Comparison of ENCODE assay signal across 25 cellular contexts in the genomic region with DNA sequence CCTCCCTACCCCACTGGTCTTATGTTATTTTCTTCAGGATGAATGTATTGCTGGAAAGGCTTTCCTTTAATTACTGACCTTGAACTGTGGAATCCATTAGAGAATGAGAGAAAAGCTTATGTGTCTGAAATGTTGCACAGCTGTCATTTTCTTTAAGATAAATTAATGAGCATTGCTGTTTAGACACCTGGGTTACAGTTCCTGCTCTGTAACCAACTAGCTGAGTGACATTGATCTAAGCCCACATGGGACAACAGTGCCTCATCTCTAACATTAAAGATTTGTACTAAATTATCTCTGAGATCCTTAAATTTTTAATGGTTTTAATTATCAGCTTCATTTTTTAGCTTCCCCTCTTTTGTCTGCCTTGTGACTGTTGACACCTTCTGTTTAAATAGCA.
"Had no signal": no experiment of that assay in that cellular context is flagged by ENCODE, and none has a peak within 500 bp of the region (broad histone marks: within the 10 kb centered on the region; RNA-seq: fewer than 3 reads in every experiment).

No MANE protein-coding gene starts in this region.

- H3K27ac ChIP-seq: esophagus muscularis mucosa, foreskin keratinocyte, gastroesophageal sphincter, heart right ventricle, left lung, neural progenitor cell, prostate gland, right atrium auricular region, stomach, thyroid gland had no signal

- H3K9me3 ChIP-seq: esophagus muscularis mucosa, gastroesophageal sphincter, prostate gland, right atrium auricular region, thyroid gland had no signal

- H3K27me3 ChIP-seq: esophagus muscularis mucosa, foreskin keratinocyte, gastroesophageal sphincter, heart right ventricle, left lung, neural progenitor cell, right atrium auricular region, stomach, thyroid gland had no signal

- H3K4me1 ChIP-seq: esophagus muscularis mucosa, foreskin keratinocyte, gastroesophageal sphincter, heart right ventricle, left lung, neural progenitor cell, prostate gland, right atrium auricular region, stomach, thyroid gland had no signal

- H3K36me3 ChIP-seq: esophagus muscularis mucosa, gastroesophageal sphincter, heart right ventricle, left lung, neural progenitor cell, prostate gland, right atrium auricular region, stomach, thyroid gland had no signal

- DNase-seq: effector memory CD4-positive, alpha-beta T cell; foreskin keratinocyte; glutamatergic neuron; heart right ventricle; hippocampal formation; left cardiac atrium; left lung; mesenchymal stem cell; mucosa of descending colon; naive B cell; stimulated activated CD4-positive, alpha-beta T cell treated with anti-CD3 and anti-CD28 coated beads, Interleukin-2, amount 100 ng/mL, for 24 hours; stimulated activated CD4-positive, alpha-beta T cell treated with anti-CD3 and anti-CD28 coated beads, Interleukin-4, amount 100 ng/mL, for 24 hours; stimulated activated naive CD4-positive, alpha-beta T cell treated with Interleukin-2 at 50 U/mL for 16 hours; stomach; thyroid gland; trophoblast cell had no signal

- ATAC-seq: foreskin keratinocyte; gastroesophageal sphincter; heart right ventricle; left cardiac atrium; left lung; mucosa of descending colon; natural killer cell treated with Interleukin-12 subunit alpha and Interleukin-12 subunit beta and Interleukin-15 and Interleukin-18, amount 100 ng/mL, for 72 hours; sciatic nerve; stimulated activated effector memory CD8-positive, alpha-beta T cell treated with anti-CD3 and anti-CD28 coated beads, Interleukin-12 subunit alpha, Interleukin-12 subunit beta, amount 100 ng/mL, for 72 hours had no signal

- H3K4me3 ChIP-seq: esophagus muscularis mucosa, gastroesophageal sphincter, heart right ventricle, left lung, mucosa of descending colon, neural progenitor cell, prostate gland, right atrium auricular region, smooth muscle cell, stomach, thyroid gland had no signal
